7 cellular contexts compared by ENCODE assay signal in the genomic region with DNA sequence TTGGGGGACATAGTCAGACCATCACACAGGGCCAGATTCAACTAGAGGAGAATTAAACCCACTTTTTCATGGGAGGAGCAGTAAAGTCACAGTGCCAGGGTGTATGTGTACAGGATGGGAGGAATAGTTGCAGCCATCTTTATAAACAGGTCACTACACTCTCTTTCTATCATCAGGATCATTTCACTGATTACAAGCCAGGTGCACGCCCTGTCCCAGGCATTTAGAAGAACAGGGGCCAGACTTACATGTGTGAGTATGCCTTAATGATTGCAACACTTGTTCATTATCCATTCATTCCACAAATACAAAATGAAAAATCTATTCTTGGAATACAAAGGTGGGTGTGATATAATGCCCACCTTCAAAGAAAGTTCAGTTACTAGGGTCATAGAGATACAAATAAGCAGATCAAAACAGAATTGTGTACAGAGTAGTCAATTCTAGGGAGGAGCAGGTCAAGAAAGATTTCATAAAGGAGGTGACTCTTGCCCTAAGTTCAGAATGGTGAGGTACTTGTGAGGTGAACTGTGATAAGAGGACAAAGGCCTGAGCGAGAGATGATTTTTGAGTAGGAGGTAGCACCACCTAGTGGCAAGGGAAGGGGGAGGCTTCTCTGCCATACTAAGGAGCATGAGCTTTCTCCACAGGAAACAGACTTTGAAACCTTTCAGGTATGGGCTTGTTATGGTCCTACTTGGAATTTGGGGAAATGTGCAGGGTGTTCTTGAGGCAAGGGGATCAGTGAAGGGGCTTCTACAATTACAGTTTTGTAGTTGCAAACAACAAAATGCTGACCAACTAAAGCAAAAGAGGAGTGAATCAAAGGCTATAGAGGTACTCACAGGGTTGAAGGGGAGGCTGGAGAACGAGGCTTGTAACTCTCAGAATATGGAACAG.
DNase-seq lines count a peak whose midpoint lies in the region; ATAC-seq and TF ChIP-seq lines count a peak whose summit lies in the region.

No MANE protein-coding gene starts in this region.

- H3K36me3 Mint-ChIP-seq in activated T-helper 1 cell treated with anti-CD3 and anti-CD28 coated beads, Interleukin-12 subunit alpha, Interleukin-12 subunit beta, Interleukin-2, Interleukin-4 antibody, amounts not matched to agents 30 ng/mL and 10 ng/mL and 1 ng/mL, durations not matched to agents 14 hours and 24 hours and 36 hours (ENCODE audit: low read depth) = no peaks in the 10 kb centered on the region

- no peak overlapping the region for H3K4me3 Mint-ChIP-seq in activated T-helper 1 cell treated with anti-CD3 and anti-CD28 coated beads, Interleukin-12 subunit alpha, Interleukin-12 subunit beta, Interleukin-2, Interleukin-4 antibody, amounts not matched to agents 30 ng/mL and 10 ng/mL and 1 ng/mL, durations not matched to agents 14 hours and 24 hours and 36 hours

- H3K36me3 ChIP-seq in prostate gland = no peaks in the 10 kb centered on the region

- no peak overlapping the region for H3K4me3 ChIP-seq in prostate gland

- 57% methylated on average over 3 of the region's 3 CpGs for WGBS in prostate gland

- H3K4me1 ChIP-seq in prostate gland (replicated peaks) = no peaks in the 10 kb centered on the region

- H3K27ac Mint-ChIP-seq in activated T-helper 1 cell treated with anti-CD3 and anti-CD28 coated beads, Interleukin-12 subunit alpha, Interleukin-12 subunit beta, Interleukin-2, Interleukin-4 antibody, amounts not matched to agents 30 ng/mL and 10 ng/mL and 1 ng/mL, durations not matched to agents 14 hours and 24 hours and 36 hours = no peak overlapping the region

- peak in 3 of 4 experiments; percentile 47 to 49 (median 48) for TF ChIP-seq CTCF in prostate gland (IDR thresholded peaks at IDR 0.05)

- H3K27me3 Mint-ChIP-seq in activated T-helper 1 cell treated with anti-CD3 and anti-CD28 coated beads, Interleukin-12 subunit alpha, Interleukin-12 subunit beta, Interleukin-2, Interleukin-4 antibody, amounts not matched to agents 30 ng/mL and 10 ng/mL and 1 ng/mL, durations not matched to agents 14 hours and 24 hours and 36 hours (ENCODE audit: insufficient read depth) = peaks cover 7% of the 10 kb centered on the region

- peak; percentile 67 for DNase-seq in ELR (ENCODE audit: low read depth)
- peak; percentile 14 for DNase-seq in NCI-H69 (lab: John Stamatoyannopoulos, UW)
- DNase-seq in activated T-helper 1 cell treated with anti-CD3 and anti-CD28 coated beads, Interleukin-12 subunit alpha, Interleukin-12 subunit beta, Interleukin-2, Interleukin-4 antibody, amounts not matched to agents 30 ng/mL and 10 ng/mL and 1 ng/mL, durations not matched to agents 14 hours and 24 hours and 36 hours (ENCODE audit: low spot score) = peak; percentile 12
- peak; percentile 7 for DNase-seq in glomerular endothelial cell (ENCODE audit: extremely low read depth, low read depth, low spot score)
- DNase-seq in prostate gland (ENCODE audit: low spot score) = peak; percentile 5

- TF ChIP-seq POLR2A in prostate gland (IDR thresholded peaks at IDR 0.05) = no peak

- no peaks in the 10 kb centered on the region for H3K9me3 ChIP-seq in prostate gland

- intact Hi-C loops in activated T-helper 1 cell treated with anti-CD3 and anti-CD28 coated beads, Interleukin-12 subunit alpha, Interleukin-12 subunit beta, Interleukin-2, Interleukin-4 antibody, amounts not matched to agents 30 ng/mL and 10 ng/mL and 1 ng/mL, durations not matched to agents 14 hours and 24 hours and 36 hours (cut with micrococcal nuclease) = loop anchor here (1.0 kb wide), 1 partner anchor 279 kb away; no protein-coding TSS in a partner anchor
- intact Hi-C loops in prostate gland (cut with DNase I) = no loop called here

- no peaks in the 10 kb centered on the region for H3K9me3 Mint-ChIP-seq in activated T-helper 1 cell treated with anti-CD3 and anti-CD28 coated beads, Interleukin-12 subunit alpha, Interleukin-12 subunit beta, Interleukin-2, Interleukin-4 antibody, amounts not matched to agents 30 ng/mL and 10 ng/mL and 1 ng/mL, durations not matched to agents 14 hours and 24 hours and 36 hours

- no peaks in the 10 kb centered on the region for H3K27me3 ChIP-seq in prostate gland (replicated peaks; ENCODE audit: insufficient read depth)

- ATAC-seq in GM19438 (IDR thresholded peaks at IDR 0.05; ENCODE audit: low read depth, unreplicated experiment) = peak; percentile 98
- peak; percentile 98 for ATAC-seq in HG03342 (IDR thresholded peaks at IDR 0.05; ENCODE audit: unreplicated experiment)

- H3K4me1 Mint-ChIP-seq in activated T-helper 1 cell treated with anti-CD3 and anti-CD28 coated beads, Interleukin-12 subunit alpha, Interleukin-12 subunit beta, Interleukin-2, Interleukin-4 antibody, amounts not matched to agents 30 ng/mL and 10 ng/mL and 1 ng/mL, durations not matched to agents 14 hours and 24 hours and 36 hours (ENCODE audit: low read depth) = no peaks in the 10 kb centered on the region

- no peak overlapping the region for H3K27ac ChIP-seq in prostate gland

Comparison
In these comparisons a context has a peak if more than half of its experiments do, and no peak if none do; other contexts are left out.
1. DNase-seq: peak in every context shown above with its lines; median percentile 67 in ELR; 14 in NCI-H69; 12 in activated T-helper 1 cell treated with anti-CD3 and anti-CD28 coated beads, Interleukin-12 subunit alpha, Interleukin-12 subunit beta, Interleukin-2, Interleukin-4 antibody, amounts not matched to agents 30 ng/mL and 10 ng/mL and 1 ng/mL, durations not matched to agents 14 hours and 24 hours and 36 hours; 7 in glomerular endothelial cell; 5 in prostate gland.